ENCODE assay signal across 8 cellular contexts in genomic region chr6:121436172-121436965, GRCh38. TPM values are rescaled to one million over a fixed set of nuclear protein-coding genes. Genes with fewer than 3 reads are reported as not detected.
DNase-seq lines count a peak whose midpoint lies in the region; ATAC-seq and TF ChIP-seq lines count a peak whose summit lies in the region.

No MANE protein-coding gene starts in this region.

- H4K91ac ChIP-seq in IMR-90 (ENCODE audit: insufficient read depth, low read depth, low read length), result peak overlapping the region; percentile 92

- H3K27ac Mint-ChIP-seq in immature natural killer cell, result no peak overlapping the region

- peak overlapping the region; percentile 60; the same call in 1 of the 2 replicates for H3K4me2 ChIP-seq in IMR-90 (ENCODE audit: low read depth, low read length)

- peaks cover under 1% of the 10 kb centered on the region; the same call in 1 of the 2 replicates for H3K9me1 ChIP-seq in IMR-90 (ENCODE audit: insufficient read depth, low read length)

- no peak for ATAC-seq in IMR-90 (ENCODE audit: low read depth)

- H3K9me3 ChIP-seq in IMR-90 (ENCODE audit: control insufficient read depth, insufficient read depth, low read length) (no peaks in the 10 kb centered on the region), ascending aorta (no peaks in the 10 kb centered on the region), stomach smooth muscle (ENCODE audit: control insufficient read depth in 2 of 2, low read length in 2 of 2) (no peaks in the 10 kb centered on the region)

- intact Hi-C loops in IMR-90 (cut with micrococcal nuclease), result loop anchor here (1.0 to 5.0 kb wide), 6 partner anchors 66 to 676 kb away; no protein-coding TSS in a partner anchor
- intact Hi-C loops in ascending aorta (cut with DNase I), result loop anchor here (2.0 to 10.0 kb wide), 7 partner anchors 56 to 958 kb away; partner anchors contain the start of gene HSF2

- peak overlapping the region; percentile 52 for H2BK20ac ChIP-seq in IMR-90 (ENCODE audit: low read depth, low read length)

- peak overlapping the region; percentile 97 for H3K4ac ChIP-seq in IMR-90 (ENCODE audit: low read depth, low read length)

- POLR2A ChIA-PET in IMR-90 (lab: Charles Lee; ENCODE audit: unreplicated experiment), result interaction anchor here (0.7 to 1.5 kb wide), 2 partner anchors 54 to 415 kb away, joined by 3 to 6 read pairs; no protein-coding TSS in a partner anchor

- TF ChIP-seq CTCF in IMR-90 (conservative IDR thresholded peaks at IDR 0.05; ENCODE audit: low read depth, low read length), result no peak
- TF ChIP-seq CTCF in ascending aorta (IDR thresholded peaks at IDR 0.05), result no peak

- no peak; the same call in 1 of the 2 replicates for TF ChIP-seq RAD21 in IMR-90 (IDR thresholded peaks at IDR 0.05; ENCODE audit: low read length)

- whole genome bisulfite sequencing in IMR-90 (ENCODE audit: extremely low coverage in 2 of 2, insufficient read length in 1 of 2), 2 experiments, result 0% methylated on average over 2 of the region's 22 CpGs; no CpG with 5 or more reads in 1 of the 2 experiments

- H3K18ac ChIP-seq in IMR-90 (ENCODE audit: low read depth, low read length), result peak overlapping the region; percentile 96

- peaks cover 0 to 15% of the 10 kb centered on the region in 2 experiments; a peak in 2 of 4 replicates for H3K79me1 ChIP-seq in IMR-90 (ENCODE audit: low read depth in 1 of 2, low read length in 2 of 2)

- no peak; the same call in 1 of the 2 replicates for TF ChIP-seq POLR2A in IMR-90 (IDR thresholded peaks at IDR 0.05; ENCODE audit: low read depth, low read length)

- peak overlapping the region; percentile 82 for H2BK120ac ChIP-seq in IMR-90 (ENCODE audit: low read depth, low read length)

- H2BK5ac ChIP-seq in IMR-90 (ENCODE audit: low read depth, low read length, poor library complexity, severe bottlenecking), result peak overlapping the region; percentile 93

- peaks cover 2% of the 10 kb centered on the region; the same call in 1 of the 2 replicates for H3K36me3 ChIP-seq in IMR-90 (ENCODE audit: control insufficient read depth, insufficient read depth, low read length)
- H3K36me3 ChIP-seq in ascending aorta, result no peaks in the 10 kb centered on the region
- H3K36me3 ChIP-seq in stomach smooth muscle (ENCODE audit: control insufficient read depth in 2 of 2, insufficient read depth in 2 of 2, low read length in 2 of 2), result no peaks in the 10 kb centered on the region

- in situ Hi-C loops in IMR-90 (cut with MboI; ENCODE audit: low sequenced_read_pairs), result loop anchor here (5.0 to 10.0 kb wide), 2 partner anchors 158 to 411 kb away; no protein-coding TSS in a partner anchor

- H3K9ac ChIP-seq in IMR-90 (ENCODE audit: low read depth, low read length) (peak overlapping the region; percentile 98), stomach smooth muscle (ENCODE audit: low read length in 2 of 2) (peak overlapping the region; percentile 86 to 100)

- H4K8ac ChIP-seq in IMR-90 (ENCODE audit: low read depth in 2 of 2, low read length in 2 of 2), result peak overlapping the region; percentile 82 to 88

- peaks cover 18% of the 10 kb centered on the region for H4K20me1 ChIP-seq in IMR-90 (ENCODE audit: insufficient read depth, low read length)

- CTCF ChIA-PET in IMR-90 (lab: Yijun Ruan, JAX), result interaction anchor here (0.6 to 1.8 kb wide), 5 partner anchors 14 to 748 kb away, joined by 3 to 12 read pairs (median 3); no protein-coding TSS in a partner anchor

- dilution Hi-C loops in IMR-90 (cut with HindIII; ENCODE audit: low sequenced_read_pairs, unreplicated experiment), result no loop called here

- H3K56ac ChIP-seq in IMR-90 (ENCODE audit: extremely low read depth, insufficient read depth, low read length), result peak overlapping the region; percentile 99

- H4K5ac ChIP-seq in IMR-90 (ENCODE audit: low read depth, low read length), result peak overlapping the region; percentile 88

- peak overlapping the region; percentile 97 for H3K23ac ChIP-seq in IMR-90 (ENCODE audit: low read depth, low read length)

- no peaks in the 10 kb centered on the region for H3K36me3 Mint-ChIP-seq in immature natural killer cell

- H3K27me3 Mint-ChIP-seq in immature natural killer cell (ENCODE audit: low read depth in 3 of 3), result peaks cover 5 to 21% (median 9%) of the 10 kb centered on the region in 3 donors

- BruUV-seq in IMR-90 (replicated peaks; lab: Mats Ljungman, UMichigan), result TSS peak; percentile 75

- DNase-seq in IMR-90 (no peak), ascending aorta (ENCODE audit: low spot score in 2 of 2) (no peak), immature natural killer cell (no peak), Ammon's horn (ENCODE audit: low spot score) (no peak), NAMALWA (ENCODE audit: low spot score) (no peak), NCI-H2227 (lab: John Stamatoyannopoulos, UW; ENCODE audit: unreplicated experiment) (no peak)
- no peak for DNase-seq in effector CD8-positive, alpha-beta T cell (lab: John Stamatoyannopoulos, UW)

- 0 out of 3 replicates have a peak overlapping the region, but pooled peaks have one; percentile 80 for H2BK15ac ChIP-seq in IMR-90 (ENCODE audit: low read depth, low read length)

- no peaks in the 10 kb centered on the region for H3K27me3 ChIP-seq in IMR-90 (ENCODE audit: control insufficient read depth, insufficient read depth, low read length)
- no peaks in the 10 kb centered on the region for H3K27me3 ChIP-seq in ascending aorta
- H3K27me3 ChIP-seq in stomach smooth muscle (ENCODE audit: control insufficient read depth in 1 of 2, insufficient read depth in 2 of 2, low read length in 2 of 2), result no peaks in the 10 kb centered on the region

- H3K4me3 ChIP-seq in IMR-90 (ENCODE audit: insufficient read depth, low read depth, low read length), result peak overlapping the region; percentile 89
- H3K4me3 ChIP-seq in ascending aorta, result peak overlapping the region; percentile 67 to 70
- H3K4me3 ChIP-seq in stomach smooth muscle (ENCODE audit: low read length in 2 of 2), result peak overlapping the region; percentile 88 to 98

- peaks cover 14 to 23% of the 10 kb centered on the region in 2 donors for H3K4me1 Mint-ChIP-seq in immature natural killer cell

- H3K27ac ChIP-seq in IMR-90 (ENCODE audit: insufficient read depth, low read length) (peak overlapping the region; percentile 96), ascending aorta (peak overlapping the region; percentile 87 to 93), stomach smooth muscle (ENCODE audit: low read length) (peak overlapping the region; percentile 86)

- H2AK9ac ChIP-seq in IMR-90 (replicated peaks; ENCODE audit: low read depth, low read length, poor library complexity), result peak overlapping the region; percentile 86

- H2AFZ ChIP-seq in IMR-90 (replicated peaks; ENCODE audit: low read length, poor library complexity), result peak overlapping the region; percentile 23

- peak overlapping the region; percentile 44 to 75 (median 68) for H3K4me3 Mint-ChIP-seq in immature natural killer cell

- no peak overlapping the region for H2AK5ac ChIP-seq in IMR-90 (ENCODE audit: low read depth, low read length)

- peaks cover 6% of the 10 kb centered on the region for H3K4me1 ChIP-seq in IMR-90 (ENCODE audit: control insufficient read depth, insufficient read depth, low read length)
- H3K4me1 ChIP-seq in ascending aorta, result peaks cover 0 to 8% of the 10 kb centered on the region in 2 donors
- H3K4me1 ChIP-seq in stomach smooth muscle (ENCODE audit: control insufficient read depth, insufficient read depth, low read length), result peaks cover under 1% of the 10 kb centered on the region

- H3K14ac ChIP-seq in IMR-90 (replicated peaks; ENCODE audit: low read depth, low read length), result peak overlapping the region; percentile 95

- H3K9me3 Mint-ChIP-seq in immature natural killer cell, result peaks cover 0 to 5% (median under 1%) of the 10 kb centered on the region in 6 donors

TF ChIP-seq in IMR-90, 13 proteins besides CTCF, POLR2A, EP300 and RAD21:
- TF ChIP-seq CEBPB (IDR thresholded peaks at IDR 0.05; ENCODE audit: low read depth, low read length) (no peak), MXI1 (IDR thresholded peaks at IDR 0.05; ENCODE audit: borderline replicate concordance, low read depth, low read length) (peak; percentile 82)

RNA-seq across cellular contexts. Expression of gene GJA1, which starts 0.9 kb away (rescaled TPM):
- total RNA-seq in IMR-90 (2012; rRNA removed) (314 and 323 TPM in 2 replicates), ascending aorta (85.0 TPM)
- polyA plus RNA-seq in IMR-90 (2012; rRNA removed) (131 and 180 TPM in 2 replicates), immature natural killer cell (not detected)
- 40.8 and 46.3 TPM in 2 replicates for polyA plus RNA-seq in IMR-90 (2012; cell fraction: cytosol; rRNA removed)
- polyA plus RNA-seq in IMR-90 (2012; cell fraction: nucleus; rRNA removed; ENCODE audit: low replicate concordance), result 9.7 and 51.6 TPM in 2 replicates
